Comparison of ENCODE assay signal across 8 cellular contexts in genomic region chr19:14419038-14419813, GRCh38. TPM values are rescaled to one million over a fixed set of nuclear protein-coding genes. Genes with fewer than 3 reads are reported as not detected.
DNase-seq lines count a peak whose midpoint lies in the region; ATAC-seq and TF ChIP-seq lines count a peak whose summit lies in the region.

Gene DDX39A (minus strand): TSS chr19:14419341. CDS start chr19:14413220, 6,121 bp downstream.

- H3K4me3 ChIP-seq in upper lobe of right lung, result peak within 1 kb of the TSS; percentile 99

- peaks cover 18% of the 10 kb centered on the region for H3K4me1 ChIP-seq in upper lobe of right lung

- peak; percentile 97 for DNase-seq in GM13976 (ENCODE audit: low spot score)
- peak; percentile 99 for DNase-seq in NCI-H146 treated with DMSO at 0.1 percent for 48 hours (lab: John Stamatoyannopoulos, UW; ENCODE audit: unreplicated experiment)
- DNase-seq in amniotic epithelial cell (ENCODE audit: low read depth), result peak; percentile 99
- DNase-seq in left cardiac atrium, result peak; percentile 99
- peak; percentile 99 for DNase-seq in posterior vena cava (ENCODE audit: low spot score)
- DNase-seq in upper lobe of right lung, result peak; percentile 98

- no peaks in the 10 kb centered on the region for H3K27me3 ChIP-seq in upper lobe of right lung

- intact Hi-C loops in T-helper 1 cell treated with Interleukin-12 subunit alpha and Interleukin-12 subunit beta and Interleukin-4 antibody, amounts not matched to agents 30 ng/mL and 1 ng/mL, for 36 hours (cut with micrococcal nuclease), result loop anchor here (1.0 to 5.0 kb wide), 9 partner anchors 13 to 1266 kb away; partner anchors contain the start of genes DNAJB1 and TECR
- intact Hi-C loops in left cardiac atrium (cut with DNase I), result no loop called here
- intact Hi-C loops in posterior vena cava (cut with DNase I), result loop anchor here in 1 of 2 donors (10.0 kb wide), 1 partner anchor 54 kb away; no protein-coding TSS in a partner anchor
- intact Hi-C loops in upper lobe of right lung (cut with DNase I), result no loop called here

- peak; percentile 89 for ATAC-seq in HG02870 (IDR thresholded peaks at IDR 0.05; ENCODE audit: unreplicated experiment)
- ATAC-seq in left cardiac atrium, result peak; percentile 98 to 99
- peak; percentile 98 for ATAC-seq in upper lobe of right lung

- H3K9me3 ChIP-seq in upper lobe of right lung, result no peaks in the 10 kb centered on the region

- no peak for TF ChIP-seq CTCF in GM13976 (IDR thresholded peaks at IDR 0.05; ENCODE audit: borderline replicate concordance, control extremely low read depth, extremely low read depth, insufficient read depth, missing control alignments)
- no peak for TF ChIP-seq CTCF in upper lobe of right lung (IDR thresholded peaks at IDR 0.05)

- in situ Hi-C loops in GM13976 (cut with MboI; ENCODE audit: low sequenced_read_pairs, unreplicated experiment), result no loop called here

- H3K27ac ChIP-seq in upper lobe of right lung, result peak within 1 kb of the TSS; percentile 87

- no peaks in the 10 kb centered on the region for H3K36me3 ChIP-seq in upper lobe of right lung

RNA-seq across cellular contexts. Expression of gene DDX39A, which starts in this region (rescaled TPM):
- 238 and 242 TPM in 2 replicates for total RNA-seq in T-helper 1 cell treated with Interleukin-12 subunit alpha and Interleukin-12 subunit beta and Interleukin-4 antibody, amounts not matched to agents 30 ng/mL and 1 ng/mL, for 36 hours
- 10 to 100 TPM; 31.8 to 41.6 TPM for total RNA-seq in left cardiac atrium
- 10 to 100 TPM; 37.4 to 38.7 TPM for total RNA-seq in posterior vena cava
- total RNA-seq in upper lobe of right lung, result 63.0 TPM

Comparison
In these comparisons a context has a peak if more than half of its experiments do, and no peak if none do; other contexts are left out.
1. Peak in every context shown above with its lines: DNase-seq, ATAC-seq, H3K4me3 ChIP-seq and H3K27ac ChIP-seq.